ENCODE assay signal across 21 cellular contexts in genomic region chr7:66643395-66643794, GRCh38. TPM values are rescaled to one million over a fixed set of nuclear protein-coding genes. Genes with fewer than 3 reads are reported as not detected.
DNase-seq lines count a peak whose midpoint lies in the region; ATAC-seq and TF ChIP-seq lines count a peak whose summit lies in the region.
"Had no signal": no experiment of that assay in that cellular context is flagged by ENCODE, and none has a peak within 500 bp of the region (broad histone marks: within the 10 kb centered on the region; RNA-seq: fewer than 3 reads in every experiment).

No MANE protein-coding gene starts in this region.

- POLR2A ChIA-PET in CD8-positive, alpha-beta memory T cell (lab: Charles Lee), result interaction anchor here (0.6 to 1.0 kb wide), 4 partner anchors 9 to 97 kb away, joined by 3 to 5 read pairs (median 4); partner anchors contain the start of genes KCTD7 and RABGEF1
- POLR2A ChIA-PET in A673 (lab: Charles Lee; ENCODE audit: low non-redundant PET), result no interaction called here
- POLR2A ChIA-PET in PC-3 (lab: Charles Lee; ENCODE audit: unreplicated experiment), result no interaction called here

- H3K4me3 Mint-ChIP-seq in CD8-positive, alpha-beta memory T cell, result no peak overlapping the region
- no peak overlapping the region for H3K4me3 Mint-ChIP-seq in memory B cell
- H3K4me3 Mint-ChIP-seq: CD4-positive, alpha-beta T cell; HFFc6 had no signal

- TF ChIP-seq CTCF in OCI-LY1 (IDR thresholded peaks at IDR 0.05; ENCODE audit: low read length), result peak; percentile 27; the same call in 1 of the 2 replicates
- TF ChIP-seq CTCF in tibial artery (IDR thresholded peaks at IDR 0.05), result no peak
- TF ChIP-seq CTCF in A673 (conservative IDR thresholded peaks at IDR 0.05; ENCODE audit: low read depth, low read length), result no peak
- no peak for TF ChIP-seq CTCF in PC-3 (conservative IDR thresholded peaks at IDR 0.05; ENCODE audit: low read depth, low read length)

- H3K9me3 ChIP-seq in CD8-positive, alpha-beta memory T cell (ENCODE audit: low read length), result no peaks in the 10 kb centered on the region
- no peaks in the 10 kb centered on the region for H3K9me3 ChIP-seq in OCI-LY1 (ENCODE audit: low read length)
- H3K9me3 ChIP-seq in tibial artery, result no peaks in the 10 kb centered on the region
- no peaks in the 10 kb centered on the region for H3K9me3 ChIP-seq in A673 (ENCODE audit: low read depth, low read length, poor library complexity, severe bottlenecking)
- H3K9me3 ChIP-seq in PC-3 (ENCODE audit: low read length), result no peaks in the 10 kb centered on the region
- H3K9me3 ChIP-seq: BE2C, SJCRH30 had no signal

- H3K4me2 ChIP-seq in OCI-LY1 (ENCODE audit: low read length) (no peak overlapping the region), PC-3 (ENCODE audit: low read length) (no peak overlapping the region)

- no peaks in the 10 kb centered on the region for H3K9me3 Mint-ChIP-seq in CD8-positive, alpha-beta memory T cell
- no peaks in the 10 kb centered on the region for H3K9me3 Mint-ChIP-seq in memory B cell
- H3K9me3 Mint-ChIP-seq: CD4-positive, alpha-beta T cell; HFFc6 had no signal

- ATAC-seq in memory B cell (ENCODE audit: low read depth), result no peak
- no peak for ATAC-seq in PC-3
- ATAC-seq: HepG2 had no signal

- DNase-seq in DMS 273 (lab: John Stamatoyannopoulos, UW; ENCODE audit: unreplicated experiment), result peak; percentile 14
- no peak for DNase-seq in DMS 273 treated with DMSO at 0.1 percent for 48 hours (lab: John Stamatoyannopoulos, UW)
- DNase-seq in CD8-positive, alpha-beta memory T cell, result no peak
- no peak for DNase-seq in memory B cell (ENCODE audit: low spot score in 2 of 2)
- DNase-seq in tibial artery, result no peak
- no peak for DNase-seq in A673 (ENCODE audit: low spot score)
- no peak for DNase-seq in PC-3
- DNase-seq: BE2C; Calu3; CD4-positive, alpha-beta T cell; HFFc6; KBM-7; NCI-H1417; NCI-H187; NCI-H2227 treated with DMSO at 0.1 percent for 48 hours; NCI-H510A treated with DMSO at 0.1 percent for 48 hours; NCI-H774; SJCRH30 had no signal

- H3K27ac Mint-ChIP-seq in CD8-positive, alpha-beta memory T cell, result peak overlapping the region in 5 of 8 donors; percentile 24 to 93 (median 83)
- peak overlapping the region; percentile 14 for H3K27ac Mint-ChIP-seq in memory B cell
- H3K27ac Mint-ChIP-seq: CD4-positive, alpha-beta T cell; HFFc6 had no signal

- H3K27me3 Mint-ChIP-seq in CD8-positive, alpha-beta memory T cell, result no peaks in the 10 kb centered on the region
- no peaks in the 10 kb centered on the region for H3K27me3 Mint-ChIP-seq in memory B cell
- H3K27me3 Mint-ChIP-seq: CD4-positive, alpha-beta T cell had no signal

- peaks cover 6 to 93% (median 35%) of the 10 kb centered on the region in 3 donors for H3K36me3 Mint-ChIP-seq in CD8-positive, alpha-beta memory T cell
- H3K36me3 Mint-ChIP-seq in memory B cell, result peaks cover 32% of the 10 kb centered on the region

- H3F3A ChIP-seq in OCI-LY1 (ENCODE audit: insufficient read depth, low read length) (no peaks in the 10 kb centered on the region), PC-3 (ENCODE audit: low read length, unreplicated experiment) (no peaks in the 10 kb centered on the region)

- H3K4me1 ChIP-seq in CD8-positive, alpha-beta memory T cell (ENCODE audit: insufficient read depth, low read length), result no peaks in the 10 kb centered on the region
- peaks cover 6% of the 10 kb centered on the region for H3K4me1 ChIP-seq in OCI-LY1 (ENCODE audit: insufficient read depth, low read length, severe bottlenecking)
- H3K4me1 ChIP-seq in tibial artery, result no peaks in the 10 kb centered on the region
- no peaks in the 10 kb centered on the region for H3K4me1 ChIP-seq in A673 (ENCODE audit: insufficient read depth, low read length, poor library complexity, severe bottlenecking)
- no peaks in the 10 kb centered on the region for H3K4me1 ChIP-seq in PC-3 (ENCODE audit: insufficient read depth, low read length)
- H3K4me1 ChIP-seq: BE2C, SJCRH30 had no signal

- BruUV-seq in A673 (replicated peaks; lab: Mats Ljungman, UMichigan) (no TSS peak), PC-3 (replicated peaks; lab: Mats Ljungman, UMichigan) (no TSS peak)

- H3K4me3 ChIP-seq in CD8-positive, alpha-beta memory T cell (ENCODE audit: low read length), result no peak overlapping the region
- H3K4me3 ChIP-seq in OCI-LY1 (ENCODE audit: low read depth, low read length, poor library complexity, severe bottlenecking) (no peak overlapping the region), tibial artery (no peak overlapping the region), A673 (ENCODE audit: low read depth, low read length, poor library complexity, severe bottlenecking) (no peak overlapping the region), PC-3 (ENCODE audit: low read length) (no peak overlapping the region)
- H3K4me3 ChIP-seq: SJCRH30 had no signal

- no peaks in the 10 kb centered on the region for H4K20me1 ChIP-seq in OCI-LY1 (ENCODE audit: insufficient read depth, low read length)
- H4K20me1 ChIP-seq in PC-3 (ENCODE audit: low read length), result no peaks in the 10 kb centered on the region

- H3K36me3 ChIP-seq in CD8-positive, alpha-beta memory T cell (ENCODE audit: insufficient read depth, low read length), result peaks cover 28% of the 10 kb centered on the region
- H3K36me3 ChIP-seq in OCI-LY1 (ENCODE audit: insufficient read depth, low read length) (peaks cover 53% of the 10 kb centered on the region), tibial artery (peaks cover 45 to 89% (median 74%) of the 10 kb centered on the region in 3 donors), A673 (ENCODE audit: insufficient read depth, low read length, poor library complexity, severe bottlenecking) (peaks cover 27% of the 10 kb centered on the region), PC-3 (ENCODE audit: low read depth, low read length) (no peaks in the 10 kb centered on the region)
- H3K36me3 ChIP-seq: BE2C had no signal

- no peaks in the 10 kb centered on the region for H3K27me3 ChIP-seq in CD8-positive, alpha-beta memory T cell (ENCODE audit: insufficient read depth, low read length, poor library complexity, severe bottlenecking)
- H3K27me3 ChIP-seq in OCI-LY1 (ENCODE audit: insufficient read depth, low read length) (no peaks in the 10 kb centered on the region), tibial artery (no peaks in the 10 kb centered on the region), A673 (replicated peaks; ENCODE audit: insufficient read depth, low read depth, low read length, poor library complexity) (no peaks in the 10 kb centered on the region), PC-3 (ENCODE audit: low read length) (no peaks in the 10 kb centered on the region)
- H3K27me3 ChIP-seq: BE2C, SJCRH30 had no signal

- no peak overlapping the region for H2AFZ ChIP-seq in OCI-LY1 (ENCODE audit: low read length)
- no peak overlapping the region for H2AFZ ChIP-seq in PC-3 (ENCODE audit: low read length)

- intact Hi-C loops in tibial artery (cut with DNase I; ENCODE audit: low total_unique reads) (no loop called here), A673 (cut with micrococcal nuclease; ENCODE audit: unreplicated experiment) (no loop called here), PC-3 (cut with micrococcal nuclease) (no loop called here)

- H3K4me1 Mint-ChIP-seq in CD8-positive, alpha-beta memory T cell, result peaks cover 21 to 40% (median 22%) of the 10 kb centered on the region in 3 donors
- peaks cover 6% of the 10 kb centered on the region for H3K4me1 Mint-ChIP-seq in memory B cell

- no peak overlapping the region for H3K27ac ChIP-seq in CD8-positive, alpha-beta memory T cell (ENCODE audit: low read depth, low read length)
- H3K27ac ChIP-seq in OCI-LY1 (ENCODE audit: low read depth, low read length, poor library complexity, severe bottlenecking), result no peak overlapping the region
- H3K27ac ChIP-seq in tibial artery, result no peak overlapping the region
- H3K27ac ChIP-seq in A673 (ENCODE audit: low read depth, low read length, poor library complexity, severe bottlenecking), result no peak overlapping the region
- H3K27ac ChIP-seq in PC-3 (ENCODE audit: low read length), result no peak overlapping the region
- H3K27ac ChIP-seq: 22Rv1, SJCRH30 had no signal

- H3K9ac ChIP-seq in OCI-LY1 (ENCODE audit: low read length), result no peak overlapping the region
- H3K9ac ChIP-seq in PC-3 (ENCODE audit: low read length), result no peak overlapping the region

- H3K79me2 ChIP-seq in OCI-LY1 (ENCODE audit: insufficient read depth, low read length), result no peaks in the 10 kb centered on the region
- H3K79me2 ChIP-seq in PC-3 (ENCODE audit: low read length), result no peaks in the 10 kb centered on the region

- CTCF ChIA-PET in CD8-positive, alpha-beta memory T cell (lab: Charles Lee), result interaction anchor here (1.0 kb wide), 1 partner anchor 9 kb away, joined by 3 read pairs; no protein-coding TSS in a partner anchor
- CTCF ChIA-PET in A673 (lab: Charles Lee) (interaction anchor here (0.6 kb wide), 1 partner anchor 41 kb away, joined by 3 read pairs; no protein-coding TSS in a partner anchor), PC-3 (lab: Charles Lee) (no interaction called here)

- H3K9me2 ChIP-seq in OCI-LY1 (ENCODE audit: low read depth, low read length), result no peaks in the 10 kb centered on the region
- no peaks in the 10 kb centered on the region for H3K9me2 ChIP-seq in PC-3 (replicated peaks; ENCODE audit: low read length)

RNA-seq across cellular contexts. Expression of gene KCTD7, which starts 14.7 kb away (rescaled TPM):
- 10 to 100 TPM; 11.6 to 12.5 TPM for total RNA-seq in CD8-positive, alpha-beta memory T cell
- polyA plus RNA-seq in CD8-positive, alpha-beta memory T cell, result 17.1 TPM
- total RNA-seq in A673 (2021) (10.6 and 13.8 TPM in 2 replicates), PC-3 (2014; rRNA removed) (5.5 and 7.4 TPM in 2 replicates)
